1 cellular context compared by ENCODE assay signal in genomic region chr1:37931493-37932158, GRCh38.
TF ChIP-seq lines count a peak whose summit lies in the region.

No MANE protein-coding gene starts in this region.

TF ChIP-seq in HepG2, 621 proteins besides CTCF, POLR2A, EP300 and RAD21 (continued from another document and continues in another):
- TF ChIP-seq HMGXB3 (CRISPR knock-in tag; IDR thresholded peaks at IDR 0.05; ENCODE audit: borderline replicate concordance) (no peak), MEIS1 (CRISPR knock-in tag; IDR thresholded peaks at IDR 0.05; ENCODE audit: borderline replicate concordance) (no peak; the same call in 1 of the 2 replicates), ZNF775 (CRISPR knock-in tag; IDR thresholded peaks at IDR 0.05; ENCODE audit: borderline replicate concordance) (no peak), ZNF44 (CRISPR knock-in tag; IDR thresholded peaks at IDR 0.05) (no peak), ZNF570 (CRISPR knock-in tag; IDR thresholded peaks at IDR 0.05; ENCODE audit: borderline replicate concordance) (no peak), FOXK1 (CRISPR knock-in tag; IDR thresholded peaks at IDR 0.05; ENCODE audit: borderline replicate concordance, low read depth) (0 out of 2 replicates have a peak, but pooled peaks have one; percentile 25), CHCHD3 (CRISPR knock-in tag; IDR thresholded peaks at IDR 0.05) (no peak), GPN1 (CRISPR knock-in tag; IDR thresholded peaks at IDR 0.05; ENCODE audit: borderline replicate concordance) (no peak), AGO2 (optimal IDR thresholded peaks at IDR 0.05; ENCODE audit: low read depth, low read length) (peak; percentile 47), BCL6 (CRISPR knock-in tag; IDR thresholded peaks at IDR 0.05) (no peak), CHD2 (IDR thresholded peaks at IDR 0.05; ENCODE audit: low read depth, low read length) (0 out of 2 replicates have a peak, but pooled peaks have one; percentile 28), ONECUT2 (CRISPR knock-in tag; IDR thresholded peaks at IDR 0.05) (no peak), ASH2L (IDR thresholded peaks at IDR 0.05; ENCODE audit: insufficient read length, low read depth, low read length) (peak; percentile 40), SP4 (CRISPR knock-in tag; IDR thresholded peaks at IDR 0.05) (peak; percentile 85), KDM2A (CRISPR knock-in tag; IDR thresholded peaks at IDR 0.05; ENCODE audit: borderline replicate concordance, low read depth) (peak; percentile 40; the same call in 1 of the 2 replicates), XBP1 (CRISPR knock-in tag; IDR thresholded peaks at IDR 0.05) (no peak), YY1 (IDR thresholded peaks at IDR 0.05; ENCODE audit: insufficient read depth, insufficient replicate concordance, low read depth, low read length) (peak; percentile 81), PPARG (CRISPR knock-in tag; conservative IDR thresholded peaks at IDR 0.05) (no peak), ZNF788 (CRISPR knock-in tag; IDR thresholded peaks at IDR 0.05; ENCODE audit: borderline replicate concordance) (peak; percentile 33; the same call in 1 of the 2 replicates), NFYB (CRISPR knock-in tag; IDR thresholded peaks at IDR 0.05) (peak; percentile 92), ZNF615 (CRISPR knock-in tag; IDR thresholded peaks at IDR 0.05; ENCODE audit: borderline replicate concordance) (no peak), ZNF704 (CRISPR knock-in tag; IDR thresholded peaks at IDR 0.05; ENCODE audit: borderline replicate concordance) (no peak), CEBPG (CRISPR knock-in tag; IDR thresholded peaks at IDR 0.05) (no peak), ZNF451 (CRISPR knock-in tag; IDR thresholded peaks at IDR 0.05) (no peak), FOXP4 (CRISPR knock-in tag; IDR thresholded peaks at IDR 0.05) (no peak), ZNF24 (IDR thresholded peaks at IDR 0.05) (no peak), ZNF768 (CRISPR knock-in tag; IDR thresholded peaks at IDR 0.05) (peak; percentile 66; the same call in 1 of the 2 replicates), SIX1 (CRISPR knock-in tag; IDR thresholded peaks at IDR 0.05; ENCODE audit: borderline replicate concordance) (no peak), STAG1 (CRISPR knock-in tag; IDR thresholded peaks at IDR 0.05) (no peak), MED13 (CRISPR knock-in tag; IDR thresholded peaks at IDR 0.05) (no peak), ZNF703 (CRISPR knock-in tag; IDR thresholded peaks at IDR 0.05; ENCODE audit: borderline replicate concordance) (no peak), ZNF501 (CRISPR knock-in tag; IDR thresholded peaks at IDR 0.05) (no peak)
- TF ChIP-seq, protein P1, sequence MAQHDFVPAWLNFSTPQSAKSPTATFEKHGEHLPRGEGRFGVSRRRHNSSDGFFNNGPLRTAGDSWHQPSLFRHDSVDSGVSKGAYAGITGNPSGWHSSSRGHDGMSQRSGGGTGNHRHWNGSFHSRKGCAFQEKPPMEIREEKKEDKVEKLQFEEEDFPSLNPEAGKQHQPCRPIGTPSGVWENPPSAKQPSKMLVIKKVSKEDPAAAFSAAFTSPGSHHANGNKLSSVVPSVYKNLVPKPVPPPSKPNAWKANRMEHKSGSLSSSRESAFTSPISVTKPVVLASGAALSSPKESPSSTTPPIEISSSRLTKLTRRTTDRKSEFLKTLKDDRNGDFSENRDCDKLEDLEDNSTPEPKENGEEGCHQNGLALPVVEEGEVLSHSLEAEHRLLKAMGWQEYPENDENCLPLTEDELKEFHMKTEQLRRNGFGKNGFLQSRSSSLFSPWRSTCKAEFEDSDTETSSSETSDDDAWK (CRISPR knock-in tag; IDR thresholded peaks at IDR 0.05) = no peak
- TF ChIP-seq, protein P2, sequence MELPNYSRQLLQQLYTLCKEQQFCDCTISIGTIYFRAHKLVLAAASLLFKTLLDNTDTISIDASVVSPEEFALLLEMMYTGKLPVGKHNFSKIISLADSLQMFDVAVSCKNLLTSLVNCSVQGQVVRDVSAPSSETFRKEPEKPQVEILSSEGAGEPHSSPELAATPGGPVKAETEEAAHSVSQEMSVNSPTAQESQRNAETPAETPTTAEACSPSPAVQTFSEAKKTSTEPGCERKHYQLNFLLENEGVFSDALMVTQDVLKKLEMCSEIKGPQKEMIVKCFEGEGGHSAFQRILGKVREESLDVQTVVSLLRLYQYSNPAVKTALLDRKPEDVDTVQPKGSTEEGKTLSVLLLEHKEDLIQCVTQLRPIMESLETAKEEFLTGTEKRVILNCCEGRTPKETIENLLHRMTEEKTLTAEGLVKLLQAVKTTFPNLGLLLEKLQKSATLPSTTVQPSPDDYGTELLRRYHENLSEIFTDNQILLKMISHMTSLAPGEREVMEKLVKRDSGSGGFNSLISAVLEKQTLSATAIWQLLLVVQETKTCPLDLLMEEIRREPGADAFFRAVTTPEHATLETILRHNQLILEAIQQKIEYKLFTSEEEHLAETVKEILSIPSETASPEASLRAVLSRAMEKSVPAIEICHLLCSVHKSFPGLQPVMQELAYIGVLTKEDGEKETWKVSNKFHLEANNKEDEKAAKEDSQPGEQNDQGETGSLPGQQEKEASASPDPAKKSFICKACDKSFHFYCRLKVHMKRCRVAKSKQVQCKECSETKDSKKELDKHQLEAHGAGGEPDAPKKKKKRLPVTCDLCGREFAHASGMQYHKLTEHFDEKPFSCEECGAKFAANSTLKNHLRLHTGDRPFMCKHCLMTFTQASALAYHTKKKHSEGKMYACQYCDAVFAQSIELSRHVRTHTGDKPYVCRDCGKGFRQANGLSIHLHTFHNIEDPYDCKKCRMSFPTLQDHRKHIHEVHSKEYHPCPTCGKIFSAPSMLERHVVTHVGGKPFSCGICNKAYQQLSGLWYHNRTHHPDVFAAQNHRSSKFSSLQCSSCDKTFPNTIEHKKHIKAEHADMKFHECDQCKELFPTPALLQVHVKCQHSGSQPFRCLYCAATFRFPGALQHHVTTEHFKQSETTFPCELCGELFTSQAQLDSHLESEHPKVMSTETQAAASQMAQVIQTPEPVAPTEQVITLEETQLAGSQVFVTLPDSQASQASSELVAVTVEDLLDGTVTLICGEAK (IDR thresholded peaks at IDR 0.05) = no peak
- TF ChIP-seq, protein P2 (CRISPR knock-in tag; IDR thresholded peaks at IDR 0.05) = no peak
- TF ChIP-seq, protein P3, sequence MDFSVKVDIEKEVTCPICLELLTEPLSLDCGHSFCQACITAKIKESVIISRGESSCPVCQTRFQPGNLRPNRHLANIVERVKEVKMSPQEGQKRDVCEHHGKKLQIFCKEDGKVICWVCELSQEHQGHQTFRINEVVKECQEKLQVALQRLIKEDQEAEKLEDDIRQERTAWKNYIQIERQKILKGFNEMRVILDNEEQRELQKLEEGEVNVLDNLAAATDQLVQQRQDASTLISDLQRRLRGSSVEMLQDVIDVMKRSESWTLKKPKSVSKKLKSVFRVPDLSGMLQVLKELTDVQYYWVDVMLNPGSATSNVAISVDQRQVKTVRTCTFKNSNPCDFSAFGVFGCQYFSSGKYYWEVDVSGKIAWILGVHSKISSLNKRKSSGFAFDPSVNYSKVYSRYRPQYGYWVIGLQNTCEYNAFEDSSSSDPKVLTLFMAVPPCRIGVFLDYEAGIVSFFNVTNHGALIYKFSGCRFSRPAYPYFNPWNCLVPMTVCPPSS (IDR thresholded peaks at IDR 0.05) = no peak
